ENCODE assay signal across 28 cellular contexts in genomic region chr11:74452366-74452765, GRCh38.
"Had no signal": no experiment of that assay in that cellular context is flagged by ENCODE, and none has a peak within 500 bp of the region (broad histone marks: within the 10 kb centered on the region; RNA-seq: fewer than 3 reads in every experiment).

No MANE protein-coding gene starts in this region.

- H3K27ac Mint-ChIP-seq: mesothelial cell of epicardium; naive thymus-derived CD4-positive, alpha-beta T cell; nephron progenitor cell; stimulated activated memory B cell treated with anti-CD40 and anti-IgM and Interleukin-4, amounts not matched to agents 10 μg/mL and 1 μg/mL and 100 μg/mL, for 72 hours had no signal

- H3K4me3 Mint-ChIP-seq: mesothelial cell of epicardium; naive thymus-derived CD4-positive, alpha-beta T cell; nephron progenitor cell; stimulated activated memory B cell treated with anti-CD40 and anti-IgM and Interleukin-4, amounts not matched to agents 10 μg/mL and 1 μg/mL and 100 μg/mL, for 72 hours had no signal

- DNase-seq: dermis blood vessel endothelial cell; effector memory CD4-positive, alpha-beta T cell; foreskin keratinocyte; heart left ventricle; left cardiac atrium; left lung; mesenchymal stem cell; mucosa of descending colon; naive thymus-derived CD4-positive, alpha-beta T cell; nephron progenitor cell; occipital lobe; ovary; posterior cingulate gyrus; retina; right lobe of liver; stimulated activated CD4-positive, alpha-beta T cell treated with anti-CD3 and anti-CD28 coated beads, Interleukin-2, amount 100 ng/mL, for 24 hours; stimulated activated CD4-positive, alpha-beta T cell treated with anti-CD3 and anti-CD28 coated beads, Interleukin-4, amount 100 ng/mL, for 24 hours; stimulated activated naive CD8-positive, alpha-beta T cell treated with anti-CD3 and anti-CD28 coated beads, Interleukin-15, Interleukin-2, amounts not matched to agents 100 U/mL and 50 U/mL, for 24 hours; substantia nigra; upper lobe of left lung had no signal

- H3K4me1 ChIP-seq: foreskin keratinocyte, right lobe of liver had no signal

- H3K36me3 ChIP-seq: ovary, right lobe of liver, thoracic aorta had no signal

- H3K79me2 ChIP-seq: hepatocyte had no signal

- H3K27me3 ChIP-seq: hepatocyte, left lung, ovary, right lobe of liver, tibial nerve, upper lobe of left lung had no signal

- H3K36me3 Mint-ChIP-seq: mesothelial cell of epicardium; naive thymus-derived CD4-positive, alpha-beta T cell; stimulated activated memory B cell treated with anti-CD40 and anti-IgM and Interleukin-4, amounts not matched to agents 10 μg/mL and 1 μg/mL and 100 μg/mL, for 72 hours had no signal

- H3K9me3 Mint-ChIP-seq: mesothelial cell of epicardium; naive thymus-derived CD4-positive, alpha-beta T cell; nephron progenitor cell; stimulated activated memory B cell treated with anti-CD40 and anti-IgM and Interleukin-4, amounts not matched to agents 10 μg/mL and 1 μg/mL and 100 μg/mL, for 72 hours had no signal

- H3K4me2 ChIP-seq: hepatocyte had no signal

- H2AFZ ChIP-seq: hepatocyte had no signal

- H3K9me3 ChIP-seq: esophagus muscularis mucosa, gastroesophageal sphincter, heart left ventricle, left lung, mucosa of descending colon, ovary, right lobe of liver, thoracic aorta, tibial nerve, upper lobe of left lung had no signal

- H3K27ac ChIP-seq: coronary artery, esophagus muscularis mucosa, foreskin keratinocyte, gastroesophageal sphincter, heart left ventricle, hepatocyte, left lung, ovary, right lobe of liver, thoracic aorta, tibial nerve, upper lobe of left lung had no signal

- H3K4me3 ChIP-seq: coronary artery, esophagus muscularis mucosa, gastroesophageal sphincter, heart left ventricle, hepatocyte, left lung, mucosa of descending colon, ovary, right lobe of liver, thoracic aorta, tibial nerve, upper lobe of left lung had no signal

- ATAC-seq: foreskin keratinocyte; gastroesophageal sphincter; heart left ventricle; left cardiac atrium; left lung; mucosa of descending colon; naive thymus-derived CD4-positive, alpha-beta T cell; right lobe of liver; stimulated activated memory B cell treated with anti-CD40 and anti-IgM and Interleukin-4, amounts not matched to agents 10 μg/mL and 1 μg/mL and 100 μg/mL, for 72 hours; stimulated activated naive CD8-positive, alpha-beta T cell treated with anti-CD3 and anti-CD28 coated beads, Interleukin-15, Interleukin-2, amounts not matched to agents 100 U/mL and 50 U/mL, for 24 hours had no signal
